In genomic region chr16:9081843-9082242, GRCh38 we compare ENCODE assay signal across 20 cellular contexts. TPM values are rescaled to one million over a fixed set of nuclear protein-coding genes. Genes with fewer than 3 reads are reported as not detected.
DNase-seq lines count a peak whose midpoint lies in the region; TF ChIP-seq lines count a peak whose summit lies in the region.
"Had no signal": no experiment of that assay in that cellular context is flagged by ENCODE, and none has a peak within 500 bp of the region (broad histone marks: within the 10 kb centered on the region; RNA-seq: fewer than 3 reads in every experiment).

No MANE protein-coding gene starts in this region.

- no peak overlapping the region for H3K4me3 ChIP-seq in esophagus squamous epithelium
- H3K4me3 ChIP-seq: PC-9 had no signal

- H3K9me3 ChIP-seq in esophagus squamous epithelium, result peaks cover 0 to 4% (median 0%) of the 10 kb centered on the region in 3 donors

- H3K27ac ChIP-seq in esophagus squamous epithelium, result no peak overlapping the region
- H3K27ac ChIP-seq: 22Rv1, KMS-11, PC-9 had no signal

- H3K36me3 ChIP-seq in esophagus squamous epithelium, result no peaks in the 10 kb centered on the region

- TF ChIP-seq POLR2A in esophagus squamous epithelium (IDR thresholded peaks at IDR 0.05), result no peak

- peak; percentile 23 for DNase-seq in DMS 273 (lab: John Stamatoyannopoulos, UW; ENCODE audit: unreplicated experiment)
- DNase-seq in DMS 273 treated with DMSO at 0.1 percent for 48 hours (lab: John Stamatoyannopoulos, UW), result no peak
- peak; percentile 59 for DNase-seq in H4 (ENCODE audit: low spot score)
- peak; percentile 25 for DNase-seq in amniotic epithelial cell (ENCODE audit: low read depth)
- peak; percentile 45 for DNase-seq in renal cortical epithelial cell (ENCODE audit: low read depth)
- no peak for DNase-seq in esophagus squamous epithelium (lab: John Stamatoyannopoulos, UW)
- no peak for DNase-seq in SHP77 (lab: John Stamatoyannopoulos, UW)
- DNase-seq in NCI-H1105 (lab: John Stamatoyannopoulos, UW), result no peak
- DNase-seq: AML-193, Calu3, GOT3, HFFc6, NCI-H1417 treated with DMSO at 0.1 percent for 48 hours, NCI-H187 treated with DMSO at 0.1 percent for 48 hours, NCI-H345, NCI-H524 treated with DMSO at 0.1 percent for 48 hours, PC-9, SW 1271 had no signal

- no peaks in the 10 kb centered on the region for H3K4me1 ChIP-seq in esophagus squamous epithelium

- TF ChIP-seq CTCF in esophagus squamous epithelium (IDR thresholded peaks at IDR 0.05), result no peak

- no peaks in the 10 kb centered on the region for H3K27me3 ChIP-seq in esophagus squamous epithelium

- intact Hi-C loops in esophagus squamous epithelium (cut with DNase I), result no loop called here

- 75 to 76% methylated on average over 6 of the region's 6 CpGs for WGBS in esophagus squamous epithelium, 2 donors

RNA-seq across cellular contexts. Expression of gene HAPSTR1, which starts 9.6 kb away (rescaled TPM):
- 37.0 and 45.7 TPM in 2 replicates for total RNA-seq in H4 (2014; rRNA removed; shearing (Covaris generic))
- total RNA-seq in renal cortical epithelial cell, result 88.6 and 95.5 TPM in 2 replicates
- 10 to 100 TPM; 37.8 to 59.8 (median 47.0) TPM for total RNA-seq in esophagus squamous epithelium

Comparison
In these comparisons a context has a peak if more than half of its experiments do, and no peak if none do; other contexts are left out.
1. DNase-seq: peak in DMS 273 (single experiment), H4 (single experiment), amniotic epithelial cell (single experiment) and renal cortical epithelial cell (single experiment); none in DMS 273 treated with DMSO at 0.1 percent for 48 hours (single experiment), esophagus squamous epithelium (single experiment), SHP77 (0 of 2) and NCI-H1105 (single experiment).